13 cellular contexts compared by ENCODE assay signal in the genomic region with DNA sequence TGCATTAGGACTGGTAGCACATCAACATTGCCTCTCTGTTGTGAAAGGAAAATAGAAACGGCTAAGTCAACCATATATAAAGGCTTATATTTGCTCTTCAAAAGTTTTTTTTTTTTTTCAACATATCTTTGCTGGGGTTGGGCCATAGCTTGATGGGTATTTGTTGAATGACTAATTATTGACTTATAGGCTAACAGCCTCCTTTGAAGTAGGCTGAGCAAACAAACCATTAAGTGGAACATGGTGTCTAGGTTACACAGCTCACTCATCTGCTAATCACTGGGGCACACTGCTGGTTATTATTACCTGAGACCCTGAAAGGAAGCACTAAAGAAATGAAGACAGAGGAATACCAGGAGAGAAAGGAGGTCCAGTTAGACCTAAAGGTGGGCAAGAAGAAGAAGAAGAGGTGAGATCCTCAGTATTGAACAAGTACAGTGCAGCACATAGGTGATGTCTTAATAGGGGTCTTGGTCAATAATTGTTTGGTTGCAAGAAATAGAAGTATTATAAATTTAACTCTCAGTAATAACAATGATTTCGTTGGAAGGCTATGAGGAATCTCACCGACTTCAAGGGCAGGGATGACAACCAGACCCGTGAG.
DNase-seq lines count a peak whose midpoint lies in the region; ATAC-seq and TF ChIP-seq lines count a peak whose summit lies in the region.
"Had no signal": no experiment of that assay in that cellular context is flagged by ENCODE, and none has a peak within 500 bp of the region (broad histone marks: within the 10 kb centered on the region; RNA-seq: fewer than 3 reads in every experiment).

No MANE protein-coding gene starts in this region.

- DNase-seq in NCI-H2029 treated with DMSO at 0.1 percent for 48 hours (lab: John Stamatoyannopoulos, UW), result peak; percentile 76
- peak; percentile 85 for DNase-seq in RWPE1 (ENCODE audit: low spot score)
- DNase-seq in mucosa of descending colon, result peak in 1 of 3 donors; percentile 30
- no peak for DNase-seq in H4 (ENCODE audit: low spot score)
- DNase-seq in activated naive CD4-positive, alpha-beta T cell treated with anti-CD3 and anti-CD28 coated beads, Interleukin-2, amount 50 U/mL, for 72 hours (ENCODE audit: low spot score in 2 of 2), result no peak
- DNase-seq in left ventricle myocardium superior, result no peak
- DNase-seq: activated CD8-positive, alpha-beta memory T cell treated with anti-CD3 and anti-CD28 coated beads for 24 hours; activated naive CD4-positive, alpha-beta T cell treated with anti-CD3 and anti-CD28 coated beads, Interleukin-2, amount 10 ng/mL, durations not matched to agents 7 days and 5 days; stimulated activated CD4-positive, alpha-beta T cell treated with anti-CD3 and anti-CD28 coated beads, Interleukin-4, amount 100 ng/mL, for 1 hour had no signal

- POLR2A ChIA-PET in HEK293 (lab: Yijun Ruan, JAX), result interaction anchor here (0.6 to 0.7 kb wide), 4 partner anchors 8 to 269 kb away, joined by 4 to 8 read pairs (median 6); no protein-coding TSS in a partner anchor
- POLR2A ChIA-PET in RWPE1 (lab: Yijun Ruan, JAX; ENCODE audit: low non-redundant PET), result no interaction called here

- H3K4me3 ChIP-seq in HEK293 (ENCODE audit: low read depth, low read length), result no peak overlapping the region
- no peak overlapping the region for H3K4me3 ChIP-seq in mucosa of descending colon
- H3K4me3 ChIP-seq: BLaER1 treated with 17β-estradiol and CSF1 and Interleukin-3, amounts not matched to agents 10 nM and 100 nM had no signal

- H3K9me3 ChIP-seq in HEK293 (ENCODE audit: control insufficient read depth, insufficient read depth, low read depth, low read length) (no peaks in the 10 kb centered on the region), mucosa of descending colon (no peaks in the 10 kb centered on the region)

- peak; percentile 65 for ATAC-seq in mucosa of descending colon
- no peak for ATAC-seq in GM18519 (IDR thresholded peaks at IDR 0.05; ENCODE audit: low FRiP score, unreplicated experiment)
- ATAC-seq in activated naive CD4-positive, alpha-beta T cell treated with anti-CD3 and anti-CD28 coated beads, Interleukin-2, amount 50 U/mL, for 72 hours, result no peak
- no peak for ATAC-seq in left ventricle myocardium superior

- H3K36me3 Mint-ChIP-seq in activated naive CD4-positive, alpha-beta T cell treated with anti-CD3 and anti-CD28 coated beads, Interleukin-2, amount 50 U/mL, for 72 hours, result no peaks in the 10 kb centered on the region
- H3K36me3 Mint-ChIP-seq: activated naive CD4-positive, alpha-beta T cell treated with anti-CD3 and anti-CD28 coated beads, Interleukin-2, amount 10 ng/mL, durations not matched to agents 7 days and 5 days had no signal

- intact Hi-C loops in mucosa of descending colon (cut with DNase I, micrococcal nuclease), result loop anchor here in 1 of 2 donors (10.0 kb wide), 1 partner anchor 503 kb away; a partner anchor contains a TSS
- intact Hi-C loops in left ventricle myocardium superior (cut with micrococcal nuclease), result no loop called here

- H3K36me3 ChIP-seq in HEK293 (ENCODE audit: control insufficient read depth in 2 of 2, insufficient read depth in 1 of 2, low read length in 2 of 2) (no peaks in the 10 kb centered on the region), mucosa of descending colon (ENCODE audit: low read depth) (no peaks in the 10 kb centered on the region)
- H3K36me3 ChIP-seq: BLaER1 treated with 17β-estradiol and CSF1 and Interleukin-3, amounts not matched to agents 10 nM and 100 nM had no signal

- peaks cover 38% of the 10 kb centered on the region for H3K4me1 ChIP-seq in HEK293 (ENCODE audit: control insufficient read depth, insufficient read depth, low read length)
- peaks cover 35% of the 10 kb centered on the region for H3K4me1 ChIP-seq in mucosa of descending colon (ENCODE audit: low read depth)

- no peaks in the 10 kb centered on the region for H3K9me3 Mint-ChIP-seq in activated naive CD4-positive, alpha-beta T cell treated with anti-CD3 and anti-CD28 coated beads, Interleukin-2, amount 50 U/mL, for 72 hours
- H3K9me3 Mint-ChIP-seq: activated naive CD4-positive, alpha-beta T cell treated with anti-CD3 and anti-CD28 coated beads, Interleukin-2, amount 10 ng/mL, durations not matched to agents 7 days and 5 days; stimulated activated naive CD8-positive, alpha-beta T cell treated with anti-CD3 and anti-CD28 coated beads, Interleukin-15, Interleukin-2, amounts not matched to agents 100 ng/mL and 50 ng/mL, for 24 hours had no signal

- H3K27ac Mint-ChIP-seq in activated naive CD4-positive, alpha-beta T cell treated with anti-CD3 and anti-CD28 coated beads, Interleukin-2, amount 50 U/mL, for 72 hours, result no peak overlapping the region
- H3K27ac Mint-ChIP-seq: activated naive CD4-positive, alpha-beta T cell treated with anti-CD3 and anti-CD28 coated beads, Interleukin-2, amount 10 ng/mL, durations not matched to agents 7 days and 5 days; stimulated activated naive CD8-positive, alpha-beta T cell treated with anti-CD3 and anti-CD28 coated beads, Interleukin-15, Interleukin-2, amounts not matched to agents 100 ng/mL and 50 ng/mL, for 24 hours had no signal

- CTCF ChIA-PET in HEK293 (lab: Yijun Ruan, JAX), result interaction anchor here (0.6 to 1.5 kb wide), 6 partner anchors 11 to 473 kb away, joined by 3 to 6 read pairs (median 3); no protein-coding TSS in a partner anchor
- CTCF ChIA-PET in RWPE1 (lab: Yijun Ruan, JAX), result interaction anchor here (0.7 to 2.1 kb wide), 3 partner anchors 11 to 38 kb away, joined by 3 to 6 read pairs (median 3); no protein-coding TSS in a partner anchor

- TF ChIP-seq CTCF in HEK293 (tag by site-specific recombination; IDR thresholded peaks at IDR 0.05) (no peak), RWPE1 (conservative IDR thresholded peaks at IDR 0.05; ENCODE audit: low read depth) (no peak), mucosa of descending colon (IDR thresholded peaks at IDR 0.05) (no peak)

- H3K27ac ChIP-seq in HEK293 (ENCODE audit: extremely low read depth, low read depth, low read length) (peak overlapping the region; percentile 35; the same call in 1 of the 2 replicates), RWPE1 (no peak overlapping the region)
- H3K27ac ChIP-seq: BLaER1 treated with 17β-estradiol and CSF1 and Interleukin-3, amounts not matched to agents 10 nM and 100 nM had no signal

TF ChIP-seq in HEK293, 187 proteins besides CTCF, POLR2A, EP300 and RAD21 (continues in another document):
- TF ChIP-seq ZNF585B (tag by site-specific recombination; IDR thresholded peaks at IDR 0.05) (no peak), ZFHX2 (tag by site-specific recombination; conservative IDR thresholded peaks at IDR 0.05) (no peak), PRDM1 (tag by site-specific recombination; IDR thresholded peaks at IDR 0.05) (0 out of 2 replicates have a peak, but pooled peaks have one; percentile 15), ZNF114 (tag by site-specific recombination; IDR thresholded peaks at IDR 0.05) (no peak)
- TF ChIP-seq, protein P1, sequence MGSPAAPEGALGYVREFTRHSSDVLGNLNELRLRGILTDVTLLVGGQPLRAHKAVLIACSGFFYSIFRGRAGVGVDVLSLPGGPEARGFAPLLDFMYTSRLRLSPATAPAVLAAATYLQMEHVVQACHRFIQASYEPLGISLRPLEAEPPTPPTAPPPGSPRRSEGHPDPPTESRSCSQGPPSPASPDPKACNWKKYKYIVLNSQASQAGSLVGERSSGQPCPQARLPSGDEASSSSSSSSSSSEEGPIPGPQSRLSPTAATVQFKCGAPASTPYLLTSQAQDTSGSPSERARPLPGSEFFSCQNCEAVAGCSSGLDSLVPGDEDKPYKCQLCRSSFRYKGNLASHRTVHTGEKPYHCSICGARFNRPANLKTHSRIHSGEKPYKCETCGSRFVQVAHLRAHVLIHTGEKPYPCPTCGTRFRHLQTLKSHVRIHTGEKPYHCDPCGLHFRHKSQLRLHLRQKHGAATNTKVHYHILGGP (tag by site-specific recombination; IDR thresholded peaks at IDR 0.05), result no peak
- TF ChIP-seq, protein P2, sequence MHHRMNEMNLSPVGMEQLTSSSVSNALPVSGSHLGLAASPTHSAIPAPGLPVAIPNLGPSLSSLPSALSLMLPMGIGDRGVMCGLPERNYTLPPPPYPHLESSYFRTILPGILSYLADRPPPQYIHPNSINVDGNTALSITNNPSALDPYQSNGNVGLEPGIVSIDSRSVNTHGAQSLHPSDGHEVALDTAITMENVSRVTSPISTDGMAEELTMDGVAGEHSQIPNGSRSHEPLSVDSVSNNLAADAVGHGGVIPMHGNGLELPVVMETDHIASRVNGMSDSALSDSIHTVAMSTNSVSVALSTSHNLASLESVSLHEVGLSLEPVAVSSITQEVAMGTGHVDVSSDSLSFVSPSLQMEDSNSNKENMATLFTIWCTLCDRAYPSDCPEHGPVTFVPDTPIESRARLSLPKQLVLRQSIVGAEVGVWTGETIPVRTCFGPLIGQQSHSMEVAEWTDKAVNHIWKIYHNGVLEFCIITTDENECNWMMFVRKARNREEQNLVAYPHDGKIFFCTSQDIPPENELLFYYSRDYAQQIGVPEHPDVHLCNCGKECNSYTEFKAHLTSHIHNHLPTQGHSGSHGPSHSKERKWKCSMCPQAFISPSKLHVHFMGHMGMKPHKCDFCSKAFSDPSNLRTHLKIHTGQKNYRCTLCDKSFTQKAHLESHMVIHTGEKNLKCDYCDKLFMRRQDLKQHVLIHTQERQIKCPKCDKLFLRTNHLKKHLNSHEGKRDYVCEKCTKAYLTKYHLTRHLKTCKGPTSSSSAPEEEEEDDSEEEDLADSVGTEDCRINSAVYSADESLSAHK (tag by site-specific recombination; IDR thresholded peaks at IDR 0.05), result no peak; the same call in 1 of the 2 replicates

Comparison
In these comparisons a context has a peak if more than half of its experiments do, and no peak if none do; other contexts are left out.
1. DNase-seq: peak in NCI-H2029 treated with DMSO at 0.1 percent for 48 hours (single experiment) and RWPE1 (single experiment); none in H4 (single experiment), activated naive CD4-positive, alpha-beta T cell treated with anti-CD3 and anti-CD28 coated beads, Interleukin-2, amount 50 U/mL, for 72 hours (0 of 2) and left ventricle myocardium superior (single experiment).